1 cellular context compared by ENCODE assay signal in the genomic region with DNA sequence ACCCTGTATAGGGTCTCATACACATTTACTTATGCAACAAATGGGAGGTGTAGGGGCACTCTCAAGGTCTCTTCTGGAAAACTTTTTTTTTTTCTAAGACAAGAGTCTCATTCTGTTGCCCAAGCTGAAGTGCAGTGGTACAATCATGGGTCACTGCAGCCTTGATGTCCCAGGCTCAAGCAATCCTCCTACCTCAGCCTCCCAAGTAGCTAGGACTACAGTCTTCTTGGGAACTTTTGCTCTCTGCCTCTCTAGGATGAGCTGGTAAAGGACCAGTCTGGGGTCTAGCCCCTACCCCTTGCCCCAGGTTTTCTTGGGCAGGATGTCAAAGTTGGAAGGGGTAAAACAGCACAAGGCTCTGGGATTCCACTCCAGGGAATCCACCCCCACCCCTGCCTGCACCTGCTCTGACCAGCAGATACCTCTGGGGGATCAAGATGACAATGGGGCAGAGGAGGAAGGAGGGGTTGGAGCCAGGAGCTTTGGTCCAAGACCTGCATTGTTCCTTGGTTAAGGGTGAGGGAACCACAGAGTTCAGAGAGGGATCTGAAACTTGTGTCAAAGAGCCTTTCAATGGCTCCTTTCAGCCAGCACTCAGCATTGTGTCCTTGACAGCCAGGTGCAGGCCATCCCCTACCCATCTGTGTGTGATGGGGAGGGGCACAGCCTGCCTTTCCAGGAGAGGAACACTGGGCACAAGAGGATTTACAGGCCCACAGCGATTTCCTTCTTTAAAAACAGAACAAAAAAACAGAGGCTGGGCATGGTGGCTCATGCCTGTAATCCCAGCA.
TF ChIP-seq lines count a peak whose summit lies in the region.

No MANE protein-coding gene starts in this region.

TF ChIP-seq in GM23338, 12 proteins besides CTCF, POLR2A, EP300 and RAD21 (continued from another document):
- TF ChIP-seq, protein P1, sequence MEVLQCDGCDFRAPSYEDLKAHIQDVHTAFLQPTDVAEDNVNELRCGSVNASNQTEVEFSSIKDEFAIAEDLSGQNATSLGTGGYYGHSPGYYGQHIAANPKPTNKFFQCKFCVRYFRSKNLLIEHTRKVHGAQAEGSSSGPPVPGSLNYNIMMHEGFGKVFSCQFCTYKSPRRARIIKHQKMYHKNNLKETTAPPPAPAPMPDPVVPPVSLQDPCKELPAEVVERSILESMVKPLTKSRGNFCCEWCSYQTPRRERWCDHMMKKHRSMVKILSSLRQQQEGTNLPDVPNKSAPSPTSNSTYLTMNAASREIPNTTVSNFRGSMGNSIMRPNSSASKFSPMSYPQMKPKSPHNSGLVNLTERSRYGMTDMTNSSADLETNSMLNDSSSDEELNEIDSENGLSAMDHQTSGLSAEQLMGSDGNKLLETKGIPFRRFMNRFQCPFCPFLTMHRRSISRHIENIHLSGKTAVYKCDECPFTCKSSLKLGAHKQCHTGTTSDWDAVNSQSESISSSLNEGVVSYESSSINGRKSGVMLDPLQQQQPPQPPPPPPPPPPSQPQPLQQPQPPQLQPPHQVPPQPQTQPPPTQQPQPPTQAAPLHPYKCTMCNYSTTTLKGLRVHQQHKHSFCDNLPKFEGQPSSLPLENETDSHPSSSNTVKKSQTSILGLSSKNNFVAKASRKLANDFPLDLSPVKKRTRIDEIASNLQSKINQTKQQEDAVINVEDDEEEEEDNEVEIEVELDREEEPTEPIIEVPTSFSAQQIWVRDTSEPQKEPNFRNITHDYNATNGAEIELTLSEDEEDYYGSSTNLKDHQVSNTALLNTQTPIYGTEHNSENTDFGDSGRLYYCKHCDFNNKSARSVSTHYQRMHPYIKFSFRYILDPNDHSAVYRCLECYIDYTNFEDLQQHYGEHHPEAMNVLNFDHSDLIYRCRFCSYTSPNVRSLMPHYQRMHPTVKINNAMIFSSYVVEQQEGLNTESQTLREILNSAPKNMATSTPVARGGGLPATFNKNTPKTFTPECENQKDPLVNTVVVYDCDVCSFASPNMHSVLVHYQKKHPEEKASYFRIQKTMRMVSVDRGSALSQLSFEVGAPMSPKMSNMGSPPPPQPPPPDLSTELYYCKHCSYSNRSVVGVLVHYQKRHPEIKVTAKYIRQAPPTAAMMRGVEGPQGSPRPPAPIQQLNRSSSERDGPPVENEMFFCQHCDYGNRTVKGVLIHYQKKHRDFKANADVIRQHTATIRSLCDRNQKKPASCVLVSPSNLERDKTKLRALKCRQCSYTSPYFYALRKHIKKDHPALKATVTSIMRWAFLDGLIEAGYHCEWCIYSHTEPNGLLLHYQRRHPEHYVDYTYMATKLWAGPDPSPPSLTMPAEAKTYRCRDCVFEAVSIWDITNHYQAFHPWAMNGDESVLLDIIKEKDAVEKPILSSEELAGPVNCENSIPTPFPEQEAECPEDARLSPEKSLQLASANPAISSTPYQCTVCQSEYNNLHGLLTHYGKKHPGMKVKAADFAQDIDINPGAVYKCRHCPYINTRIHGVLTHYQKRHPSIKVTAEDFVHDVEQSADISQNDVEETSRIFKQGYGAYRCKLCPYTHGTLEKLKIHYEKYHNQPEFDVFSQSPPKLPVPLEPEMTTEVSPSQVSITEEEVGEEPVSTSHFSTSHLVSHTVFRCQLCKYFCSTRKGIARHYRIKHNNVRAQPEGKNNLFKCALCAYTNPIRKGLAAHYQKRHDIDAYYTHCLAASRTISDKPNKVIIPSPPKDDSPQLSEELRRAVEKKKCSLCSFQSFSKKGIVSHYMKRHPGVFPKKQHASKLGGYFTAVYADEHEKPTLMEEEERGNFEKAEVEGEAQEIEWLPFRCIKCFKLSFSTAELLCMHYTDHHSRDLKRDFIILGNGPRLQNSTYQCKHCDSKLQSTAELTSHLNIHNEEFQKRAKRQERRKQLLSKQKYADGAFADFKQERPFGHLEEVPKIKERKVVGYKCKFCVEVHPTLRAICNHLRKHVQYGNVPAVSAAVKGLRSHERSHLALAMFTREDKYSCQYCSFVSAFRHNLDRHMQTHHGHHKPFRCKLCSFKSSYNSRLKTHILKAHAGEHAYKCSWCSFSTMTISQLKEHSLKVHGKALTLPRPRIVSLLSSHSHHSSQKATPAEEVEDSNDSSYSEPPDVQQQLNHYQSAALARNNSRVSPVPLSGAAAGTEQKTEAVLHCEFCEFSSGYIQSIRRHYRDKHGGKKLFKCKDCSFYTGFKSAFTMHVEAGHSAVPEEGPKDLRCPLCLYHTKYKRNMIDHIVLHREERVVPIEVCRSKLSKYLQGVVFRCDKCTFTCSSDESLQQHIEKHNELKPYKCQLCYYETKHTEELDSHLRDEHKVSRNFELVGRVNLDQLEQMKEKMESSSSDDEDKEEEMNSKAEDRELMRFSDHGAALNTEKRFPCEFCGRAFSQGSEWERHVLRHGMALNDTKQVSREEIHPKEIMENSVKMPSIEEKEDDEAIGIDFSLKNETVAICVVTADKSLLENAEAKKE (CRISPR knock-in tag; IDR thresholded peaks at IDR 0.05) = no peak
- no peak for TF ChIP-seq NANOG (IDR thresholded peaks at IDR 0.05; ENCODE audit: borderline replicate concordance)
- TF ChIP-seq EZH2phosphoT487 (IDR thresholded peaks at IDR 0.05; ENCODE audit: unreplicated experiment) = no peak
- TF ChIP-seq ZNF114 (CRISPR knock-in tag; IDR thresholded peaks at IDR 0.05) = no peak
- TF ChIP-seq, protein P2, sequence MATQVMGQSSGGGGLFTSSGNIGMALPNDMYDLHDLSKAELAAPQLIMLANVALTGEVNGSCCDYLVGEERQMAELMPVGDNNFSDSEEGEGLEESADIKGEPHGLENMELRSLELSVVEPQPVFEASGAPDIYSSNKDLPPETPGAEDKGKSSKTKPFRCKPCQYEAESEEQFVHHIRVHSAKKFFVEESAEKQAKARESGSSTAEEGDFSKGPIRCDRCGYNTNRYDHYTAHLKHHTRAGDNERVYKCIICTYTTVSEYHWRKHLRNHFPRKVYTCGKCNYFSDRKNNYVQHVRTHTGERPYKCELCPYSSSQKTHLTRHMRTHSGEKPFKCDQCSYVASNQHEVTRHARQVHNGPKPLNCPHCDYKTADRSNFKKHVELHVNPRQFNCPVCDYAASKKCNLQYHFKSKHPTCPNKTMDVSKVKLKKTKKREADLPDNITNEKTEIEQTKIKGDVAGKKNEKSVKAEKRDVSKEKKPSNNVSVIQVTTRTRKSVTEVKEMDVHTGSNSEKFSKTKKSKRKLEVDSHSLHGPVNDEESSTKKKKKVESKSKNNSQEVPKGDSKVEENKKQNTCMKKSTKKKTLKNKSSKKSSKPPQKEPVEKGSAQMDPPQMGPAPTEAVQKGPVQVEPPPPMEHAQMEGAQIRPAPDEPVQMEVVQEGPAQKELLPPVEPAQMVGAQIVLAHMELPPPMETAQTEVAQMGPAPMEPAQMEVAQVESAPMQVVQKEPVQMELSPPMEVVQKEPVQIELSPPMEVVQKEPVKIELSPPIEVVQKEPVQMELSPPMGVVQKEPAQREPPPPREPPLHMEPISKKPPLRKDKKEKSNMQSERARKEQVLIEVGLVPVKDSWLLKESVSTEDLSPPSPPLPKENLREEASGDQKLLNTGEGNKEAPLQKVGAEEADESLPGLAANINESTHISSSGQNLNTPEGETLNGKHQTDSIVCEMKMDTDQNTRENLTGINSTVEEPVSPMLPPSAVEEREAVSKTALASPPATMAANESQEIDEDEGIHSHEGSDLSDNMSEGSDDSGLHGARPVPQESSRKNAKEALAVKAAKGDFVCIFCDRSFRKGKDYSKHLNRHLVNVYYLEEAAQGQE (IDR thresholded peaks at IDR 0.05; ENCODE audit: unreplicated experiment) = no peak
